In genomic region chr3:126488205-126488604, GRCh38 we compare ENCODE assay signal across 27 cellular contexts. TPM values are rescaled to one million over a fixed set of nuclear protein-coding genes. Genes with fewer than 3 reads are reported as not detected.
DNase-seq lines count a peak whose midpoint lies in the region; TF ChIP-seq lines count a peak whose summit lies in the region.
"Had no signal": no experiment of that assay in that cellular context is flagged by ENCODE, and none has a peak within 500 bp of the region (broad histone marks: within the 10 kb centered on the region; RNA-seq: fewer than 3 reads in every experiment).

No MANE protein-coding gene starts in this region.

- H3K27ac Mint-ChIP-seq in neural progenitor cell: no peak overlapping the region
- no peak overlapping the region for H3K27ac Mint-ChIP-seq in activated CD4-positive, alpha-beta T cell treated with anti-CD3 and anti-CD28 coated beads, Interleukin-2, amount 10 ng/mL, durations not matched to agents 24 days and 14 days
- H3K27ac Mint-ChIP-seq: activated B cell treated with CpG ODN at 0.5 μM for 24 hours; activated CD4-positive, alpha-beta memory T cell treated with anti-CD3 and anti-CD28 coated beads, Interleukin-2, amount 10 ng/mL, durations not matched to agents 7 days and 5 days; activated naive CD8-positive, alpha-beta T cell; activated T-helper 2 cell treated with anti-CD3 and anti-CD28 coated beads, Interferon-gamma antibody, Interleukin-2, Interleukin-4, amounts not matched to agents 10 μg/mL and 5 μg/mL and 100 μg/mL, durations not matched to agents 14 hours and 24 hours and 36 hours; memory B cell had no signal

- DNase-seq in H7 (peak; percentile 71), LNCaP clone FGC (ENCODE audit: low read depth) (no peak), WERI-Rb-1 (no peak), neural progenitor cell (ENCODE audit: low spot score) (peak; percentile 48), NCI-H2029 treated with DMSO at 0.1 percent for 48 hours (lab: John Stamatoyannopoulos, UW) (no peak)
- no peak for DNase-seq in NK-92 treated with Interleukin-12 subunit alpha and Interleukin-12 subunit beta, amount 100 ng/mL, for 24 hours (lab: John Stamatoyannopoulos, UW)
- no peak for DNase-seq in activated CD4-positive, alpha-beta T cell treated with anti-CD3 and anti-CD28 coated beads, Interleukin-2, amount 10 ng/mL, durations not matched to agents 24 days and 14 days
- DNase-seq in activated naive CD4-positive, alpha-beta T cell (lab: John Stamatoyannopoulos, UW): no peak
- DNase-seq: activated B cell treated with CpG ODN at 0.5 μM for 24 hours; activated CD4-positive, alpha-beta memory T cell treated with anti-CD3 and anti-CD28 coated beads, Interleukin-2, amount 10 ng/mL, durations not matched to agents 7 days and 5 days; CD8-positive, alpha-beta memory T cell; central memory CD4-positive, alpha-beta T cell; dermis blood vessel endothelial cell; DMS79; left colon; NCI-H1436 treated with DMSO at 0.1 percent for 48 hours; NCI-H2171 treated with DMSO at 0.1 percent for 48 hours; NCI-H524 treated with DMSO at 0.1 percent for 48 hours; occipital lobe; T-helper 2 cell; upper lobe of right lung had no signal

- no peaks in the 10 kb centered on the region for H3F3A ChIP-seq in neural progenitor cell (ENCODE audit: low read depth)

- H3K4me3 ChIP-seq in H7 (ENCODE audit: insufficient read depth, low read depth, low read length) (no peak overlapping the region), LNCaP clone FGC (ENCODE audit: low read depth, low read length) (no peak overlapping the region), WERI-Rb-1 (ENCODE audit: low read depth, low read length) (no peak overlapping the region), neural progenitor cell (no peak overlapping the region)
- H3K4me3 ChIP-seq: smooth muscle cell, upper lobe of right lung had no signal

- no peak overlapping the region for H3K4me3 Mint-ChIP-seq in neural progenitor cell
- H3K4me3 Mint-ChIP-seq in activated CD4-positive, alpha-beta T cell treated with anti-CD3 and anti-CD28 coated beads, Interleukin-2, amount 10 ng/mL, durations not matched to agents 24 days and 14 days: no peak overlapping the region
- H3K4me3 Mint-ChIP-seq: activated B cell treated with CpG ODN at 0.5 μM for 24 hours; activated CD4-positive, alpha-beta memory T cell treated with anti-CD3 and anti-CD28 coated beads, Interleukin-2, amount 10 ng/mL, durations not matched to agents 7 days and 5 days; activated naive CD8-positive, alpha-beta T cell; CD8-positive, alpha-beta memory T cell; memory B cell had no signal

- H3K9me3 ChIP-seq in WERI-Rb-1 (ENCODE audit: severe bottlenecking) (no peaks in the 10 kb centered on the region), neural progenitor cell (ENCODE audit: low read depth) (no peaks in the 10 kb centered on the region)
- H3K9me3 ChIP-seq: upper lobe of right lung had no signal

- no peaks in the 10 kb centered on the region for H3K27me3 ChIP-seq in H7 (ENCODE audit: control insufficient read depth, insufficient read depth, low read length)
- H3K27me3 ChIP-seq in WERI-Rb-1 (ENCODE audit: insufficient read depth, low read depth, severe bottlenecking): no peaks in the 10 kb centered on the region
- H3K27me3 ChIP-seq in neural progenitor cell: no peaks in the 10 kb centered on the region
- H3K27me3 ChIP-seq: upper lobe of right lung had no signal

- no peaks in the 10 kb centered on the region for H3K36me3 Mint-ChIP-seq in neural progenitor cell
- no peaks in the 10 kb centered on the region for H3K36me3 Mint-ChIP-seq in activated CD4-positive, alpha-beta T cell treated with anti-CD3 and anti-CD28 coated beads, Interleukin-2, amount 10 ng/mL, durations not matched to agents 24 days and 14 days (ENCODE audit: low read depth)
- H3K36me3 Mint-ChIP-seq: activated naive CD8-positive, alpha-beta T cell; CD8-positive, alpha-beta memory T cell; memory B cell had no signal

- 0 out of 2 replicates have a peak, but pooled peaks have one; percentile 6 for TF ChIP-seq CTCF in LNCaP clone FGC (IDR thresholded peaks at IDR 0.05; ENCODE audit: control insufficient read depth, extremely low read depth, insufficient read depth)
- peak; percentile 44; the same call in 1 of the 2 replicates for TF ChIP-seq CTCF in WERI-Rb-1 (IDR thresholded peaks at IDR 0.05; ENCODE audit: low read depth, low read length)
- TF ChIP-seq CTCF in neural progenitor cell (IDR thresholded peaks at IDR 0.05): peak; percentile 38

- H3K4me2 ChIP-seq in neural progenitor cell: no peak overlapping the region
- H3K4me2 ChIP-seq: smooth muscle cell had no signal

- peaks cover 13% of the 10 kb centered on the region for H3K27me3 Mint-ChIP-seq in neural progenitor cell (ENCODE audit: insufficient read depth, low read depth)
- no peaks in the 10 kb centered on the region for H3K27me3 Mint-ChIP-seq in activated CD4-positive, alpha-beta T cell treated with anti-CD3 and anti-CD28 coated beads, Interleukin-2, amount 10 ng/mL, durations not matched to agents 24 days and 14 days
- H3K27me3 Mint-ChIP-seq: activated B cell treated with CpG ODN at 0.5 μM for 24 hours; activated CD4-positive, alpha-beta memory T cell treated with anti-CD3 and anti-CD28 coated beads, Interleukin-2, amount 10 ng/mL, durations not matched to agents 7 days and 5 days; activated naive CD8-positive, alpha-beta T cell had no signal

- no peaks in the 10 kb centered on the region for H3K36me3 ChIP-seq in H7 (replicated peaks; ENCODE audit: control insufficient read depth, insufficient read depth, low read length)
- H3K36me3 ChIP-seq in WERI-Rb-1: no peaks in the 10 kb centered on the region
- H3K36me3 ChIP-seq in neural progenitor cell: no peaks in the 10 kb centered on the region
- H3K36me3 ChIP-seq: upper lobe of right lung had no signal

- no peaks in the 10 kb centered on the region for H3K4me1 ChIP-seq in neural progenitor cell
- H3K4me1 ChIP-seq: upper lobe of right lung had no signal

- intact Hi-C loops in activated CD4-positive, alpha-beta T cell treated with anti-CD3 and anti-CD28 coated beads, Interleukin-2, amount 10 ng/mL, durations not matched to agents 24 days and 14 days (cut with micrococcal nuclease): no loop called here

- no peak overlapping the region for H2AFZ ChIP-seq in neural progenitor cell (replicated peaks)

- H3K4me1 Mint-ChIP-seq in neural progenitor cell: peaks cover 39% of the 10 kb centered on the region
- H3K4me1 Mint-ChIP-seq in activated CD4-positive, alpha-beta T cell treated with anti-CD3 and anti-CD28 coated beads, Interleukin-2, amount 10 ng/mL, durations not matched to agents 24 days and 14 days: peaks cover 10% of the 10 kb centered on the region

- H3K27ac ChIP-seq in WERI-Rb-1: no peak overlapping the region
- no peak overlapping the region for H3K27ac ChIP-seq in neural progenitor cell
- H3K27ac ChIP-seq: upper lobe of right lung had no signal

- H3K9ac ChIP-seq in neural progenitor cell: no peak overlapping the region

- H4K20me1 ChIP-seq in neural progenitor cell (ENCODE audit: low read depth): no peaks in the 10 kb centered on the region

- H3K79me2 ChIP-seq in neural progenitor cell (ENCODE audit: low read depth): no peaks in the 10 kb centered on the region

- H3K9me3 Mint-ChIP-seq in neural progenitor cell: no peaks in the 10 kb centered on the region
- H3K9me3 Mint-ChIP-seq in activated CD4-positive, alpha-beta T cell treated with anti-CD3 and anti-CD28 coated beads, Interleukin-2, amount 10 ng/mL, durations not matched to agents 24 days and 14 days: no peaks in the 10 kb centered on the region
- H3K9me3 Mint-ChIP-seq: activated B cell treated with CpG ODN at 0.5 μM for 24 hours; activated CD4-positive, alpha-beta memory T cell treated with anti-CD3 and anti-CD28 coated beads, Interleukin-2, amount 10 ng/mL, durations not matched to agents 7 days and 5 days; activated T-helper 2 cell treated with anti-CD3 and anti-CD28 coated beads, Interferon-gamma antibody, Interleukin-2, Interleukin-4, amounts not matched to agents 10 μg/mL and 5 μg/mL and 100 μg/mL, durations not matched to agents 14 hours and 24 hours and 36 hours; CD8-positive, alpha-beta memory T cell; memory B cell had no signal

RNA-seq across cellular contexts. Expression of gene ZXDC, which starts 12.5 kb away (rescaled TPM):
- 27.2 and 33.2 TPM in 2 replicates for total RNA-seq in H7 (2014; rRNA removed; shearing (Covaris generic))
- 12.4 and 22.3 TPM in 2 replicates for total RNA-seq in neural progenitor cell (ENCODE audit: low replicate concordance)
- 29.2 and 29.4 TPM in 2 replicates for total RNA-seq in activated CD4-positive, alpha-beta T cell treated with anti-CD3 and anti-CD28 coated beads, Interleukin-2, amount 10 ng/mL, durations not matched to agents 24 days and 14 days

RNA-seq across cellular contexts. Expression of gene UROC1, which starts 29.4 kb away (rescaled TPM):
- not detected in 2 replicates for total RNA-seq in H7 (2014; rRNA removed; shearing (Covaris generic))
- not detected in 2 replicates for total RNA-seq in neural progenitor cell (ENCODE audit: low replicate concordance)
- total RNA-seq in activated CD4-positive, alpha-beta T cell treated with anti-CD3 and anti-CD28 coated beads, Interleukin-2, amount 10 ng/mL, durations not matched to agents 24 days and 14 days: not detected in 2 replicates
- total RNA-seq: activated B cell treated with CpG ODN at 0.5 μM for 24 hours; activated CD4-positive, alpha-beta memory T cell treated with anti-CD3 and anti-CD28 coated beads, Interleukin-2, amount 10 ng/mL, durations not matched to agents 7 days and 5 days; activated T-helper 2 cell treated with anti-CD3 and anti-CD28 coated beads, Interferon-gamma antibody, Interleukin-2, Interleukin-4, amounts not matched to agents 10 μg/mL and 5 μg/mL and 100 μg/mL, durations not matched to agents 14 hours and 24 hours and 36 hours; CD8-positive, alpha-beta memory T cell; dermis blood vessel endothelial cell; H4; left colon; occipital lobe; smooth muscle cell; upper lobe of right lung had no signal

RNA-seq across cellular contexts. Expression of gene CHST13, which starts 35.8 kb away (rescaled TPM):
- 2.5 and 2.8 TPM in 2 replicates for total RNA-seq in H7 (2014; rRNA removed; shearing (Covaris generic))
- 0.09 and 0.34 TPM in 2 replicates for total RNA-seq in neural progenitor cell (ENCODE audit: low replicate concordance)
- total RNA-seq in activated CD4-positive, alpha-beta T cell treated with anti-CD3 and anti-CD28 coated beads, Interleukin-2, amount 10 ng/mL, durations not matched to agents 24 days and 14 days: not detected in 2 replicates
- total RNA-seq: activated B cell treated with CpG ODN at 0.5 μM for 24 hours; activated CD4-positive, alpha-beta memory T cell treated with anti-CD3 and anti-CD28 coated beads, Interleukin-2, amount 10 ng/mL, durations not matched to agents 7 days and 5 days; activated T-helper 2 cell treated with anti-CD3 and anti-CD28 coated beads, Interferon-gamma antibody, Interleukin-2, Interleukin-4, amounts not matched to agents 10 μg/mL and 5 μg/mL and 100 μg/mL, durations not matched to agents 14 hours and 24 hours and 36 hours; dermis blood vessel endothelial cell; M059J; occipital lobe; smooth muscle cell had no signal

Comparison
In these comparisons a context has a peak if more than half of its experiments do, and no peak if none do; other contexts are left out.
1. DNase-seq: peak in H7 (single experiment) and neural progenitor cell (single experiment); none in LNCaP clone FGC (single experiment), WERI-Rb-1 (single experiment), NK-92 treated with Interleukin-12 subunit alpha and Interleukin-12 subunit beta, amount 100 ng/mL, for 24 hours (single experiment), activated CD4-positive, alpha-beta T cell treated with anti-CD3 and anti-CD28 coated beads, Interleukin-2, amount 10 ng/mL, durations not matched to agents 24 days and 14 days (single experiment), activated naive CD4-positive, alpha-beta T cell (0 of 4) and NCI-H2029 treated with DMSO at 0.1 percent for 48 hours (single experiment).
2. Peak in every context shown above with its lines, with median percentiles within 50 percentile points of each other: CTCF ChIP-seq.